8 cellular contexts compared by ENCODE assay signal in genomic region chr17:4365103-4365627, GRCh38. TPM values are rescaled to one million over a fixed set of nuclear protein-coding genes. Genes with fewer than 3 reads are reported as not detected.
DNase-seq lines count a peak whose midpoint lies in the region; ATAC-seq and TF ChIP-seq lines count a peak whose summit lies in the region.

No MANE protein-coding gene starts in this region.

- H3K36me3 Mint-ChIP-seq in activated naive CD8-positive, alpha-beta T cell: peaks cover 3% of the 10 kb centered on the region

- WGBS in suprapubic skin: 0% methylated on average over 10 of the region's 38 CpGs

- no peak for TF ChIP-seq CTCF in suprapubic skin (IDR thresholded peaks at IDR 0.05)

- no peak for TF ChIP-seq EP300 in suprapubic skin (IDR thresholded peaks at IDR 0.05)

- peak overlapping the region; percentile 94 for H3K27ac Mint-ChIP-seq in activated naive CD8-positive, alpha-beta T cell

- peak overlapping the region; percentile 95 for H3K4me3 Mint-ChIP-seq in activated naive CD8-positive, alpha-beta T cell

- peak; percentile 45 for ATAC-seq in HG02571 (IDR thresholded peaks at IDR 0.05; ENCODE audit: unreplicated experiment)
- ATAC-seq in SK-N-SH treated with all-trans-retinoic acid at 6 μM for 48 hours: peak; percentile 62

- H3K27me3 ChIP-seq in suprapubic skin: no peaks in the 10 kb centered on the region

- H3K4me3 ChIP-seq in suprapubic skin: peak overlapping the region; percentile 96

- no peaks in the 10 kb centered on the region for H3K9me3 Mint-ChIP-seq in activated naive CD8-positive, alpha-beta T cell (ENCODE audit: low read depth)

- peak overlapping the region; percentile 98 for H3K27ac ChIP-seq in suprapubic skin

- H3K4me1 Mint-ChIP-seq in activated naive CD8-positive, alpha-beta T cell (ENCODE audit: low read depth): peaks cover 37% of the 10 kb centered on the region

- peak; percentile 96 for DNase-seq in GM03348 (ENCODE audit: low spot score)
- peak; percentile 77 for DNase-seq in NCI-H1092 treated with DMSO at 0.1 percent for 48 hours (lab: John Stamatoyannopoulos, UW)
- peak; percentile 96 for DNase-seq in glomerular visceral epithelial cell (ENCODE audit: extremely low spot score)
- DNase-seq in occipital lobe (lab: John Stamatoyannopoulos, UW): peak; percentile 84
- peak; percentile 93 for DNase-seq in suprapubic skin (ENCODE audit: low spot score in 2 of 2)

- H3K4me1 ChIP-seq in suprapubic skin: peaks cover 24% of the 10 kb centered on the region

- H3K36me3 ChIP-seq in suprapubic skin: no peaks in the 10 kb centered on the region

- H3K9me3 ChIP-seq in suprapubic skin: no peaks in the 10 kb centered on the region

- H3K27me3 Mint-ChIP-seq in activated naive CD8-positive, alpha-beta T cell: no peaks in the 10 kb centered on the region

- TF ChIP-seq POLR2A in suprapubic skin (IDR thresholded peaks at IDR 0.05): peak in 1 of 2 donors; percentile 44

TF ChIP-seq in SK-N-SH treated with all-trans-retinoic acid at 6 μM for 48 hours, 23 proteins besides CTCF, POLR2A, EP300 and RAD21:
- TF ChIP-seq ARNTL (CRISPR knock-in tag; IDR thresholded peaks at IDR 0.05; ENCODE audit: borderline replicate concordance, low read depth): peak; percentile 19; the same call in 1 of the 2 replicates
- TF ChIP-seq OSR1 (CRISPR knock-in tag; IDR thresholded peaks at IDR 0.05): no peak
- no peak for TF ChIP-seq CSDC2 (CRISPR knock-in tag; IDR thresholded peaks at IDR 0.05)
- no peak for TF ChIP-seq ZFP3 (CRISPR knock-in tag; IDR thresholded peaks at IDR 0.05)
- no peak for TF ChIP-seq PATZ1 (CRISPR knock-in tag; IDR thresholded peaks at IDR 0.05; ENCODE audit: borderline replicate concordance)

RNA-seq across cellular contexts. Expression of gene UBE2G1, which starts 1.3 kb away (rescaled TPM):
- 43.4 TPM for total RNA-seq in occipital lobe
- total RNA-seq in suprapubic skin: 10 to 100 TPM; 53.4 to 75.4 (median 67.4) TPM

Comparison
In these comparisons a context has a peak if more than half of its experiments do, and no peak if none do; other contexts are left out.
1. Peak in every context shown above with its lines: DNase-seq, ATAC-seq, H3K4me3 ChIP-seq and H3K27ac ChIP-seq.